ENCODE assay signal across 19 cellular contexts in the genomic region with DNA sequence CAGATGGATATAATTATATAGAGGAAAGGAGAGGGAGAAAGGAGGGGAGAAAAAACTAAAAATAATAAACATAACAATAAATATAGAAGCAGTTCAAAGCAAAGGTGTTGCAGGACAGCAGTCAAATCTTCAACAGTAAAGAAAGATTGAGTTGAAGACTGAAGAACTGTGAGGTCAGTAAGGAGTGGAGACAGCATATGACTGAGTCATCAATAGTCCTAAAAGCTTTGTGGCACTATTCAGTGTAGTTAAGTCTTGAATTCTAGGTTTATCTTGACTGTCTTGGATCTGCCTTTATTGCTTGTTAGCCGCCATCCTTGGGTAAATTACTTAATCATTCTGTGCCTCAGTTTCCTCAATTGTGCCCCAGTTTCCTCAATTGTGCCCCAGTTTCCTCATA.
DNase-seq lines count a peak whose midpoint lies in the region; ATAC-seq and TF ChIP-seq lines count a peak whose summit lies in the region.
"Had no signal": no experiment of that assay in that cellular context is flagged by ENCODE, and none has a peak within 500 bp of the region (broad histone marks: within the 10 kb centered on the region; RNA-seq: fewer than 3 reads in every experiment).

No MANE protein-coding gene starts in this region.

- no peaks in the 10 kb centered on the region for H3K27me3 Mint-ChIP-seq in activated naive CD4-positive, alpha-beta T cell treated with anti-CD3 and anti-CD28 coated beads, Interleukin-2, amount 50 U/mL, for 24 hours
- no peaks in the 10 kb centered on the region for H3K27me3 Mint-ChIP-seq in activated naive CD8-positive, alpha-beta T cell treated with anti-CD3 and anti-CD28 coated beads, Interleukin-2, amount 50 U/mL, for 24 hours
- H3K27me3 Mint-ChIP-seq in CD4-positive, alpha-beta T cell, result no peaks in the 10 kb centered on the region

- peak overlapping the region; percentile 15 for H3K4me3 Mint-ChIP-seq in activated naive CD4-positive, alpha-beta T cell treated with anti-CD3 and anti-CD28 coated beads, Interleukin-2, amount 50 U/mL, for 24 hours
- H3K4me3 Mint-ChIP-seq in activated naive CD8-positive, alpha-beta T cell treated with anti-CD3 and anti-CD28 coated beads, Interleukin-2, amount 50 U/mL, for 24 hours, result no peak overlapping the region
- no peak overlapping the region for H3K4me3 Mint-ChIP-seq in CD4-positive, alpha-beta T cell
- H3K4me3 Mint-ChIP-seq: CD8-positive, alpha-beta T cell; H9 had no signal

- no peak for TF ChIP-seq CTCF in GM20000 (IDR thresholded peaks at IDR 0.05; ENCODE audit: extremely low read depth, missing control alignments)
- TF ChIP-seq CTCF in CD4-positive, alpha-beta T cell (IDR thresholded peaks at IDR 0.05), result no peak

- no peaks in the 10 kb centered on the region for H3K27me3 ChIP-seq in CD4-positive, alpha-beta T cell (ENCODE audit: control insufficient read depth, insufficient read depth, low read length)
- H3K27me3 ChIP-seq: BLaER1 treated with 17β-estradiol and CSF1 and Interleukin-3, amounts not matched to agents 10 nM and 100 nM; SJSA1 had no signal

- CTCF ChIA-PET in CD4-positive, alpha-beta T cell (lab: Charles Lee), result no interaction called here

- peaks cover 18% of the 10 kb centered on the region for H3K4me1 Mint-ChIP-seq in activated naive CD4-positive, alpha-beta T cell treated with anti-CD3 and anti-CD28 coated beads, Interleukin-2, amount 50 U/mL, for 24 hours
- H3K4me1 Mint-ChIP-seq in activated naive CD8-positive, alpha-beta T cell treated with anti-CD3 and anti-CD28 coated beads, Interleukin-2, amount 50 U/mL, for 24 hours, result peaks cover 8% of the 10 kb centered on the region
- H3K4me1 Mint-ChIP-seq in CD4-positive, alpha-beta T cell (ENCODE audit: low read depth), result no peaks in the 10 kb centered on the region

- no peaks in the 10 kb centered on the region for H3K9me3 Mint-ChIP-seq in activated naive CD4-positive, alpha-beta T cell treated with anti-CD3 and anti-CD28 coated beads, Interleukin-2, amount 50 U/mL, for 24 hours
- no peaks in the 10 kb centered on the region for H3K9me3 Mint-ChIP-seq in activated naive CD8-positive, alpha-beta T cell treated with anti-CD3 and anti-CD28 coated beads, Interleukin-2, amount 50 U/mL, for 24 hours
- peaks cover under 1% of the 10 kb centered on the region for H3K9me3 Mint-ChIP-seq in CD4-positive, alpha-beta T cell
- H3K9me3 Mint-ChIP-seq: H9 had no signal

- intact Hi-C loops in CD4-positive, alpha-beta T cell (cut with DNase I, micrococcal nuclease), result no loop called here

- H3K9me3 ChIP-seq in CD4-positive, alpha-beta T cell (ENCODE audit: control insufficient read depth, low read length), result no peaks in the 10 kb centered on the region
- H3K9me3 ChIP-seq: BLaER1 treated with 17β-estradiol and CSF1 and Interleukin-3, amounts not matched to agents 10 nM and 100 nM; SJSA1 had no signal

- DNase-seq in activated naive CD4-positive, alpha-beta T cell (lab: John Stamatoyannopoulos, UW), result no peak
- DNase-seq in HT1080 (ENCODE audit: low read depth), result peak; percentile 29
- DNase-seq in activated naive CD8-positive, alpha-beta T cell treated with anti-CD3 and anti-CD28 coated beads, Interleukin-2, amount 50 U/mL, for 24 hours, result no peak
- peak; percentile 7 for DNase-seq in kidney tubule cell (ENCODE audit: low spot score)
- no peak for DNase-seq in GM20000 (ENCODE audit: low spot score)
- no peak for DNase-seq in CD4-positive, alpha-beta T cell
- DNase-seq in nucleus accumbens (lab: John Stamatoyannopoulos, UW), result no peak
- DNase-seq: CD8-positive, alpha-beta T cell; H9; KBM-7; NCI-H1092; NCI-H1436; NCI-H187 treated with DMSO at 0.1 percent for 48 hours; NCI-H2107 had no signal

- no peaks in the 10 kb centered on the region for H3K36me3 Mint-ChIP-seq in activated naive CD4-positive, alpha-beta T cell treated with anti-CD3 and anti-CD28 coated beads, Interleukin-2, amount 50 U/mL, for 24 hours
- no peaks in the 10 kb centered on the region for H3K36me3 Mint-ChIP-seq in activated naive CD8-positive, alpha-beta T cell treated with anti-CD3 and anti-CD28 coated beads, Interleukin-2, amount 50 U/mL, for 24 hours (ENCODE audit: low read depth)
- no peaks in the 10 kb centered on the region for H3K36me3 Mint-ChIP-seq in CD4-positive, alpha-beta T cell (ENCODE audit: low read depth)
- H3K36me3 Mint-ChIP-seq: CD8-positive, alpha-beta T cell had no signal

- no peak overlapping the region for H3K27ac ChIP-seq in CD4-positive, alpha-beta T cell (ENCODE audit: low read depth, low read length)
- H3K27ac ChIP-seq: 22Rv1; BLaER1 treated with 17β-estradiol and CSF1 and Interleukin-3, amounts not matched to agents 10 nM and 100 nM; HL-60; SJSA1 had no signal

- POLR2A ChIA-PET in CD4-positive, alpha-beta T cell (lab: Charles Lee), result no interaction called here

- no peak for ATAC-seq in activated naive CD8-positive, alpha-beta T cell treated with anti-CD3 and anti-CD28 coated beads, Interleukin-2, amount 50 U/mL, for 24 hours
- ATAC-seq in CD4-positive, alpha-beta T cell (ENCODE audit: poor library complexity), result no peak
- ATAC-seq: CD8-positive, alpha-beta T cell had no signal

- H3K27ac Mint-ChIP-seq in activated naive CD4-positive, alpha-beta T cell treated with anti-CD3 and anti-CD28 coated beads, Interleukin-2, amount 50 U/mL, for 24 hours, result peak overlapping the region; percentile 77
- H3K27ac Mint-ChIP-seq in activated naive CD8-positive, alpha-beta T cell treated with anti-CD3 and anti-CD28 coated beads, Interleukin-2, amount 50 U/mL, for 24 hours, result peak overlapping the region; percentile 56
- no peak overlapping the region for H3K27ac Mint-ChIP-seq in CD4-positive, alpha-beta T cell
- H3K27ac Mint-ChIP-seq: CD8-positive, alpha-beta T cell had no signal

Comparison
In these comparisons a context has a peak if more than half of its experiments do, and no peak if none do; other contexts are left out.
1. DNase-seq: peak in HT1080 (single experiment) and kidney tubule cell (single experiment); none in activated naive CD4-positive, alpha-beta T cell (0 of 4), activated naive CD8-positive, alpha-beta T cell treated with anti-CD3 and anti-CD28 coated beads, Interleukin-2, amount 50 U/mL, for 24 hours (single experiment), GM20000 (single experiment), CD4-positive, alpha-beta T cell (0 of 10) and nucleus accumbens (0 of 56).